Comparison of ENCODE assay signal across 26 cellular contexts in the genomic region with DNA sequence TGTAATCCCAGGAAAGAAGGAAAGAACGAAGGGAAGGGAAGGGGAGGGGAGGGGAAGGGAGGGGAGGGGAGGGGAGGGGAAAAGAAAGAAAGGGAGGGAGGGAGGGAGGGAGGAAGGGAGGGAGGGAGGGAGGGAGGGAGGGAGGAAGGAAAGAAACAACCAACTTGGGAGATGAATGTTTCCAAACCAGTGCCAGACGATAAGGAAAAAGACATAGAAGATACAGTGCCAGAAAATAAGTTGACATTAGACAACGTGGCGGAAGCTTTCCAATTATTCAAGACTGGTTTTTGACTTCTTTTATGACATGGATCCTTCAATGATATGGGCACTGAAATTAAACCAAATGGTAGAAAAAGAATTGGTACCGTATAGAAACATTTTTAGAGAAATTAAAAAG.
"Had no signal": no experiment of that assay in that cellular context is flagged by ENCODE, and none has a peak within 500 bp of the region (broad histone marks: within the 10 kb centered on the region; RNA-seq: fewer than 3 reads in every experiment).

No MANE protein-coding gene starts in this region.

- H3K4me1 ChIP-seq: stomach, suprapubic skin, testis, thyroid gland, tibial artery, transverse colon, uterus, vagina had no signal

- ATAC-seq: stimulated activated effector memory CD8-positive, alpha-beta T cell treated with anti-CD3 and anti-CD28 coated beads, Interleukin-12 subunit alpha, Interleukin-12 subunit beta, amount 100 ng/mL, for 72 hours; stimulated activated memory B cell treated with anti-CD40 and anti-IgM and Interleukin-4, amounts not matched to agents 10 μg/mL and 1 μg/mL and 100 μg/mL, for 72 hours; stimulated activated naive B cell treated with anti-CD40 and anti-IgM and Interleukin-4, amounts not matched to agents 10 μg/mL and 1 μg/mL and 100 μg/mL, for 72 hours; stimulated activated naive CD8-positive, alpha-beta T cell treated with anti-CD3 and anti-CD28 coated beads, Interleukin-15, amount 100 ng/mL, for 72 hours; stimulated activated naive CD8-positive, alpha-beta T cell treated with anti-CD3 and anti-CD28 coated beads, Interleukin-15, Interleukin-2, amounts not matched to agents 100 U/mL and 50 U/mL, for 24 hours; upper lobe of right lung had no signal

- H3K9me3 ChIP-seq: stomach, suprapubic skin, testis, thoracic aorta, thyroid gland, tibial artery, tibial nerve, transverse colon, upper lobe of left lung, upper lobe of right lung, uterus, vagina had no signal

- DNase-seq: stimulated activated CD4-positive, alpha-beta T cell treated with anti-CD3 and anti-CD28 coated beads, Interleukin-2, amount 100 ng/mL, for 48 hours; stimulated activated CD4-positive, alpha-beta T cell treated with anti-CD3 and anti-CD28 coated beads, Interleukin-4, amount 100 ng/mL, for 1 hour; stimulated activated CD4-positive, alpha-beta T cell treated with anti-CD3 and anti-CD28 coated beads, Interleukin-4, amount 100 ng/mL, for 24 hours; stimulated activated CD4-positive, alpha-beta T cell treated with anti-CD3 and anti-CD28 coated beads, Interleukin-4, amount 100 ng/mL, for 4 hours; stimulated activated CD8-positive, alpha-beta memory T cell treated with anti-CD3 and anti-CD28 coated beads, Interleukin-4, amount 100 ng/mL, for 48 hours; stimulated activated naive B cell treated with anti-CD40 and anti-IgM and Interleukin-4, amounts not matched to agents 10 μg/mL and 1 μg/mL and 100 μg/mL, for 72 hours; stimulated activated naive CD4-positive, alpha-beta T cell; stimulated activated naive CD4-positive, alpha-beta T cell treated with Interleukin-2 at 50 U/mL for 16 hours; stimulated activated naive CD8-positive, alpha-beta T cell treated with anti-CD3 and anti-CD28 coated beads, Interleukin-15, amount 100 ng/mL, for 72 hours; stimulated activated naive CD8-positive, alpha-beta T cell treated with anti-CD3 and anti-CD28 coated beads, Interleukin-15, Interleukin-2, amounts not matched to agents 100 U/mL and 50 U/mL, for 24 hours; stomach; substantia nigra; testis; thyroid gland; tibial artery; transverse colon; upper lobe of left lung; upper lobe of right lung; uterus had no signal

- H3K27ac ChIP-seq: stomach, suprapubic skin, testis, thoracic aorta, thyroid gland, tibial artery, tibial nerve, transverse colon, upper lobe of left lung, upper lobe of right lung, uterus, vagina had no signal

- FAIRE-seq: urothelium cell line had no signal

- H3K4me3 ChIP-seq: stomach, suprapubic skin, testis, thoracic aorta, thyroid gland, tibial artery, tibial nerve, transverse colon, upper lobe of left lung, upper lobe of right lung, uterus, vagina had no signal

- H3K27me3 ChIP-seq: stomach, suprapubic skin, testis, thyroid gland, tibial artery, tibial nerve, transverse colon, upper lobe of left lung, upper lobe of right lung, uterus, vagina had no signal

- H3K36me3 ChIP-seq: stomach, suprapubic skin, thoracic aorta, thyroid gland, tibial artery, tibial nerve, transverse colon, upper lobe of left lung, upper lobe of right lung, uterus, vagina had no signal
